ENCODE assay signal across 1 cellular context in genomic region chr15:84762840-84763572, GRCh38.
TF ChIP-seq lines count a peak whose summit lies in the region.

No MANE protein-coding gene starts in this region.

TF ChIP-seq in IMR-90, 13 proteins besides CTCF, POLR2A, EP300 and RAD21 (continued from another document):
- TF ChIP-seq USF2 (IDR thresholded peaks at IDR 0.05; ENCODE audit: low read depth, low read length) (no peak), RCOR1 (IDR thresholded peaks at IDR 0.05; ENCODE audit: insufficient replicate concordance, low read length) (no peak), MXI1 (IDR thresholded peaks at IDR 0.05; ENCODE audit: borderline replicate concordance, low read depth, low read length) (no peak), MAFK (IDR thresholded peaks at IDR 0.05; ENCODE audit: low read depth, low read length) (no peak), CEBPB (IDR thresholded peaks at IDR 0.05; ENCODE audit: low read depth, low read length) (no peak), SMC3 (IDR thresholded peaks at IDR 0.05; ENCODE audit: low read depth, low read length) (no peak), RFX5 (IDR thresholded peaks at IDR 0.05; ENCODE audit: low read depth, low read length) (no peak), BHLHE40 (IDR thresholded peaks at IDR 0.05; ENCODE audit: low read depth, low read length) (no peak), ELK1 (IDR thresholded peaks at IDR 0.05; ENCODE audit: borderline replicate concordance, low read depth, low read length) (no peak), NFE2L2 (IDR thresholded peaks at IDR 0.05; ENCODE audit: low read depth, low read length) (no peak), FOS (IDR thresholded peaks at IDR 0.05; ENCODE audit: low read depth, low read length) (no peak)
